ENCODE assay signal across 8 cellular contexts in genomic region chr15:80977627-80978036, GRCh38. TPM values are rescaled to one million over a fixed set of nuclear protein-coding genes. Genes with fewer than 3 reads are reported as not detected.
A peak's percentile ranks its signal among the peaks of the same experiment; 100 is the strongest.
DNase-seq lines count a peak whose midpoint lies in the region; ATAC-seq and TF ChIP-seq lines count a peak whose summit lies in the region.

No MANE protein-coding gene starts in this region.

- peaks cover 22 to 31% of the 10 kb centered on the region in 2 experiments for H3K36me3 ChIP-seq in SK-N-SH (replicated peaks in 1 of 2; ENCODE audit: control insufficient read depth in 1 of 2, insufficient read depth in 2 of 2, low read length in 1 of 2)
- peaks cover 0 to 6% of the 10 kb centered on the region in 2 donors for H3K36me3 ChIP-seq in body of pancreas (replicated peaks in 1 of 2; ENCODE audit: insufficient read depth in 1 of 2, low read depth in 2 of 2)

- no peaks in the 10 kb centered on the region for H3K9me3 ChIP-seq in SK-N-SH
- H3K9me3 ChIP-seq in body of pancreas = no peaks in the 10 kb centered on the region

- CTCF ChIA-PET in SK-N-SH (lab: Yijun Ruan, JAX) = interaction anchor here (0.6 to 2.7 kb wide), 9 partner anchors 8 to 521 kb away, joined by 3 to 31 read pairs (median 4); partner anchors contain the start of gene CEMIP

- no peaks in the 10 kb centered on the region for H3K9me2 ChIP-seq in SK-N-SH

- H3K4me2 ChIP-seq in SK-N-SH = no peak overlapping the region

- no peak overlapping the region for H3K9ac ChIP-seq in SK-N-SH

- H3K27ac Mint-ChIP-seq in stimulated activated naive B cell treated with anti-CD40 and anti-IgM and Interleukin-4, amounts not matched to agents 10 μg/mL and 1 μg/mL and 100 μg/mL, for 72 hours = peak overlapping the region; percentile 25

- peaks cover 40% of the 10 kb centered on the region for H3K79me2 ChIP-seq in SK-N-SH (ENCODE audit: insufficient read depth)

- H3F3A ChIP-seq in SK-N-SH (replicated peaks; ENCODE audit: insufficient read depth) = peaks cover 4% of the 10 kb centered on the region

- peak; percentile 54 for TF ChIP-seq RAD21 in SK-N-SH (IDR thresholded peaks at IDR 0.05; ENCODE audit: low read length)

- H3K4me1 ChIP-seq in SK-N-SH (ENCODE audit: control insufficient read depth in 1 of 2, insufficient read depth in 2 of 2, low read depth in 1 of 2, low read length in 1 of 2) = no peaks in the 10 kb centered on the region; a peak in 2 of 4 replicates
- peaks cover 10% of the 10 kb centered on the region for H3K4me1 ChIP-seq in body of pancreas

- H3K9me3 Mint-ChIP-seq in stimulated activated naive B cell treated with anti-CD40 and anti-IgM and Interleukin-4, amounts not matched to agents 10 μg/mL and 1 μg/mL and 100 μg/mL, for 72 hours = no peaks in the 10 kb centered on the region

- peak; percentile 48 for DNase-seq in SK-N-SH
- DNase-seq in body of pancreas = peak; percentile 60 to 70 (median 63)
- DNase-seq in islet precursor cell = peak; percentile 88
- DNase-seq in stimulated activated naive B cell treated with anti-CD40 and anti-IgM and Interleukin-4, amounts not matched to agents 10 μg/mL and 1 μg/mL and 100 μg/mL, for 72 hours = peak; percentile 13

- peaks cover 30 to 44% of the 10 kb centered on the region in 2 donors for H3K4me1 Mint-ChIP-seq in stimulated activated naive B cell treated with anti-CD40 and anti-IgM and Interleukin-4, amounts not matched to agents 10 μg/mL and 1 μg/mL and 100 μg/mL, for 72 hours

- H3K36me3 Mint-ChIP-seq in stimulated activated naive B cell treated with anti-CD40 and anti-IgM and Interleukin-4, amounts not matched to agents 10 μg/mL and 1 μg/mL and 100 μg/mL, for 72 hours = peaks cover 22 to 54% of the 10 kb centered on the region in 2 donors

- TF ChIP-seq EP300 in SK-N-SH (IDR thresholded peaks at IDR 0.05; ENCODE audit: borderline replicate concordance in 1 of 2, low read depth in 1 of 2, low read length in 1 of 2) = no peak

- WGBS in SK-N-SH (ENCODE audit: low lambda C conversion rate) = 58% methylated on average over 6 of the region's 7 CpGs
- 50 to 65% methylated on average over 6 to 7 of the region's 7 CpGs for WGBS in body of pancreas, 2 donors

- H3K27ac ChIP-seq in C4-2B (no peak overlapping the region), SK-N-SH (ENCODE audit: low read depth in 2 of 2, low read length in 1 of 2) (no peak overlapping the region), body of pancreas (peak overlapping the region in 1 of 4 donors; percentile 1)

- TF ChIP-seq CTCF in C4-2B (conservative IDR thresholded peaks at IDR 0.05) (peak; percentile 85), SK-N-SH (IDR thresholded peaks at IDR 0.05) (peak; percentile 52), body of pancreas (IDR thresholded peaks at IDR 0.05) (peak in 6 of 7 experiments; percentile 25 to 51 (median 46))

- H3K4me3 ChIP-seq in SK-N-SH (ENCODE audit: low read depth in 2 of 2, low read length in 1 of 2) = no peak overlapping the region; a peak in 1 of 4 replicates
- H3K4me3 ChIP-seq in body of pancreas = no peak overlapping the region

- peak overlapping the region in 1 of 2 donors; percentile 4 for H3K4me3 Mint-ChIP-seq in stimulated activated naive B cell treated with anti-CD40 and anti-IgM and Interleukin-4, amounts not matched to agents 10 μg/mL and 1 μg/mL and 100 μg/mL, for 72 hours

- intact Hi-C loops in body of pancreas (cut with DNase I) = no loop called here

- H3K27me3 Mint-ChIP-seq in stimulated activated naive B cell treated with anti-CD40 and anti-IgM and Interleukin-4, amounts not matched to agents 10 μg/mL and 1 μg/mL and 100 μg/mL, for 72 hours = no peaks in the 10 kb centered on the region

- peak; percentile 57 for ATAC-seq in HG03175 (IDR thresholded peaks at IDR 0.05; ENCODE audit: unreplicated experiment)
- ATAC-seq in body of pancreas = peak; percentile 65
- ATAC-seq in stimulated activated naive B cell treated with anti-CD40 and anti-IgM and Interleukin-4, amounts not matched to agents 10 μg/mL and 1 μg/mL and 100 μg/mL, for 72 hours (replicated peaks) = peak; percentile 62 to 69
- no peak for ATAC-seq in HG03432 (IDR thresholded peaks at IDR 0.05; ENCODE audit: unreplicated experiment)
- ATAC-seq in HG02588 (IDR thresholded peaks at IDR 0.05; ENCODE audit: unreplicated experiment) = no peak

- H3K27me3 ChIP-seq in SK-N-SH (ENCODE audit: insufficient read depth) (no peaks in the 10 kb centered on the region), body of pancreas (no peaks in the 10 kb centered on the region)

- no peak for TF ChIP-seq POLR2A in body of pancreas (IDR thresholded peaks at IDR 0.05)

- H2AFZ ChIP-seq in SK-N-SH (ENCODE audit: low read depth) = no peak overlapping the region

- H4K20me1 ChIP-seq in SK-N-SH (ENCODE audit: insufficient read depth) = peaks cover 19% of the 10 kb centered on the region

- POLR2A ChIA-PET in SK-N-SH (lab: Yijun Ruan, JAX) = interaction anchor here (1.1 kb wide), 1 partner anchor 11 kb away, joined by 3 read pairs; no protein-coding TSS in a partner anchor

TF ChIP-seq in SK-N-SH, 30 proteins besides CTCF, POLR2A, EP300 and RAD21:
- TF ChIP-seq SMC3 (IDR thresholded peaks at IDR 0.05; ENCODE audit: low read depth, low read length) (peak; percentile 25; the same call in 1 of the 2 replicates), TAF1 (IDR thresholded peaks at IDR 0.05; ENCODE audit: borderline replicate concordance, low read depth, low read length) (no peak), MEF2A (IDR thresholded peaks at IDR 0.05; ENCODE audit: borderline replicate concordance, low read depth) (no peak), TEAD4 (IDR thresholded peaks at IDR 0.05; ENCODE audit: borderline replicate concordance, insufficient read depth) (no peak), GABPA (IDR thresholded peaks at IDR 0.05; ENCODE audit: low read depth) (no peak), EZH2phosphoT487 (IDR thresholded peaks at IDR 0.05; ENCODE audit: borderline replicate concordance, low read depth) (no peak), MXI1 (IDR thresholded peaks at IDR 0.05; ENCODE audit: low read depth, low read length) (no peak)

RNA-seq across cellular contexts. Expression of gene MESD, which starts 12.0 kb away (rescaled TPM):
- polyA plus RNA-seq in SK-N-SH (2012; rRNA removed) = 12.3 and 15.2 TPM in 2 replicates
- 16.6 and 17.6 TPM in 2 replicates for polyA plus RNA-seq in SK-N-SH (2012; cell fraction: cytosol; rRNA removed)
- 9.3 and 11.0 TPM in 2 replicates for polyA plus RNA-seq in SK-N-SH (2012; cell fraction: nucleus; rRNA removed)
- 10 to 100 TPM; 22.3 to 34.6 TPM for total RNA-seq in body of pancreas

RNA-seq across cellular contexts. Expression of gene TLNRD1, which starts 23.1 kb away (rescaled TPM):
- polyA plus RNA-seq in SK-N-SH (2012; rRNA removed) = 4.4 and 5.0 TPM in 2 replicates
- polyA plus RNA-seq in SK-N-SH (2012; cell fraction: cytosol; rRNA removed) = 2.5 and 4.3 TPM in 2 replicates
- 3.0 and 3.5 TPM in 2 replicates for polyA plus RNA-seq in SK-N-SH (2012; cell fraction: nucleus; rRNA removed)
- 10 to 100 TPM; 22.6 to 44.8 TPM for total RNA-seq in body of pancreas

Comparison
In these comparisons a context has a peak if more than half of its experiments do, and no peak if none do; other contexts are left out.
1. ATAC-seq: peak in HG03175 (single experiment), body of pancreas (single experiment) and stimulated activated naive B cell treated with anti-CD40 and anti-IgM and Interleukin-4, amounts not matched to agents 10 μg/mL and 1 μg/mL and 100 μg/mL, for 72 hours (2 of 2); none in HG03432 (single experiment) and HG02588 (single experiment).
2. DNase-seq: peak in every context shown above with its lines; median percentile 88 in islet precursor cell; 63 in body of pancreas; 48 in SK-N-SH; 13 in stimulated activated naive B cell treated with anti-CD40 and anti-IgM and Interleukin-4, amounts not matched to agents 10 μg/mL and 1 μg/mL and 100 μg/mL, for 72 hours.
3. Peak in every context shown above with its lines, with median percentiles within 50 percentile points of each other: CTCF ChIP-seq.